8 cellular contexts compared by ENCODE assay signal in the genomic region with DNA sequence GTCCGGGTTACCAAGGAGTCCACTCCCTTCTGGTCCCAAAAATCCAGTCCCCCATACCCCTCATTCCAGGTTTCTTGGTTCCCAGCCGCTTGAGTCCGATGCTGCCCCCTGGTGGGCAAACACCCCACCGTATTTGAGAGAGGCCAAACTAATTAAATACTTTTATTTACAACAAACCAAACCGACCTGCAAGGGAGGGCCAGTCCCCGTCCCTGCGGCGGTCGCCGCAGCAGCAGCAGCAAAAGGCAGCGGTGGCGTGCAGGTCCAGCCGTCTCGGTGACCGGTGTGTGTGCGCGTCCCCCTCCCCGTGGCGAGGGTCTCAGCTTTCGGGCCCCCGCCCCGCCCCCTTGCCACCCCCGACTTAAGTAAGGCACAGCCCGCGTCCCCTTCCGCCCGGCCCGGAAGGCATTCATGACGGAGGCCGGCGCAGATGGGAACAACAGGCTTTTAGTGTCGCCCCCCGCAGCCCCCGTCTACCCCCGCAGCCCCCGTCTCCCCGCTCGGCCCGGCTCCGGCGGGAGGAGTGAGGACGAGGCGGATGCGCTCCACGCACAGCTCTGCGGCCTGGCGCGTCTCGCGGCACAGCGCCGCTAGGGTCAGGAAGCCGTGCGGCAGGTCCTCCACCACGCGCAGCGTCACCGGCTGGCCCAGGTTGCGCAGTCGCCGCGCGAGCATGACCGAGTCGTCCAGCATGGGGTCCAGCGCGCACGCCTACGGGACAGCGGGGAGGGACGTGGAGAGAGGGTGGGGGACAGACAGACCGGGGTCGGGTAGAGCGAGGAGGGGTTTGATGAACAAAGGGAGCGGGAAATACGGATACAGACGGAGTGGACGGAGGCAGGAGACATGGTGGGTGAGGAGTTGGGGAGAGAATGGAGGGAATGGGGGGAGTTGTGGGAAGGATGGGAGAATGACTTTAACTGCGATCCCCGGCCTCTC. TPM values are rescaled to one million over a fixed set of nuclear protein-coding genes. Genes with fewer than 3 reads are reported as not detected.
A peak's percentile ranks its signal among the peaks of the same experiment; 100 is the strongest.
DNase-seq lines count a peak whose midpoint lies in the region; ATAC-seq, FAIRE-seq and TF ChIP-seq lines count a peak whose summit lies in the region.

No MANE protein-coding gene starts in this region.

- CTCF ChIA-PET in activated CD8-positive, alpha-beta memory T cell treated with anti-CD3 and anti-CD28 coated beads, Interleukin-2, amount 10 ng/mL, durations not matched to agents 7 days and 5 days (lab: Charles Lee): interaction anchor here (0.8 to 5.9 kb wide), 11 partner anchors 9 to 293 kb away, joined by 3 to 29 read pairs (median 6); partner anchors contain the start of gene CEACAM1

- peak overlapping the region; percentile 57 for H3K27ac ChIP-seq in mesodermal cell (ENCODE audit: low read depth, low read length, severe bottlenecking)

- no peak for TF ChIP-seq POLR2A in H54 (IDR thresholded peaks at IDR 0.05; ENCODE audit: low read depth, low read length)

- H3K9me3 Mint-ChIP-seq in activated CD8-positive, alpha-beta memory T cell treated with anti-CD3 and anti-CD28 coated beads, Interleukin-2, amount 10 ng/mL, durations not matched to agents 7 days and 5 days (ENCODE audit: low read depth): no peaks in the 10 kb centered on the region

- no peaks in the 10 kb centered on the region for H3K9me3 ChIP-seq in endocrine pancreas (ENCODE audit: control insufficient read depth, low read length)
- no peaks in the 10 kb centered on the region for H3K9me3 ChIP-seq in mesodermal cell (ENCODE audit: control insufficient read depth, low read length)

- no peak for FAIRE-seq in H54 (lab: Jason Lieb, UNC)

- H3K4me3 ChIP-seq in endocrine pancreas (ENCODE audit: control insufficient read depth, insufficient read depth, low read length) (no peak overlapping the region), mesodermal cell (ENCODE audit: extremely low read depth, insufficient read depth, low read length, poor library complexity, severe bottlenecking) (peak overlapping the region; percentile 51)

- peak; percentile 52 for ATAC-seq in activated CD8-positive, alpha-beta memory T cell treated with anti-CD3 and anti-CD28 coated beads, Interleukin-2, amount 10 ng/mL, durations not matched to agents 7 days and 5 days
- no peak for ATAC-seq in HG03457 (IDR thresholded peaks at IDR 0.05; ENCODE audit: unreplicated experiment)

- peak overlapping the region; percentile 42 for H3K27ac Mint-ChIP-seq in activated CD8-positive, alpha-beta memory T cell treated with anti-CD3 and anti-CD28 coated beads, Interleukin-2, amount 10 ng/mL, durations not matched to agents 7 days and 5 days

- TF ChIP-seq CTCF in AG09319 (IDR thresholded peaks at IDR 0.05; ENCODE audit: low read depth, low read length): peak; percentile 77

- no peaks in the 10 kb centered on the region for H3K4me1 ChIP-seq in endocrine pancreas (ENCODE audit: control insufficient read depth, insufficient read depth, low read length)
- H3K4me1 ChIP-seq in mesodermal cell (ENCODE audit: control insufficient read depth, insufficient read depth, low read length, poor library complexity, severe bottlenecking): peaks cover 9% of the 10 kb centered on the region

- H3K4me3 Mint-ChIP-seq in activated CD8-positive, alpha-beta memory T cell treated with anti-CD3 and anti-CD28 coated beads, Interleukin-2, amount 10 ng/mL, durations not matched to agents 7 days and 5 days: peak overlapping the region; percentile 65

- H3K27me3 ChIP-seq in endocrine pancreas (ENCODE audit: control insufficient read depth, insufficient read depth, low read length): no peaks in the 10 kb centered on the region

- no peak for DNase-seq in AG09319 (ENCODE audit: extremely low read depth, low read depth)
- DNase-seq in H54 (ENCODE audit: insufficient read length, low spot score): peak; percentile 71
- DNase-seq in NCI-H82 treated with DMSO at 0.1 percent for 48 hours (lab: John Stamatoyannopoulos, UW; ENCODE audit: unreplicated experiment): peak; percentile 67
- DNase-seq in activated CD8-positive, alpha-beta memory T cell treated with anti-CD3 and anti-CD28 coated beads, Interleukin-2, amount 10 ng/mL, durations not matched to agents 7 days and 5 days: peak; percentile 81
- DNase-seq in stimulated activated CD8-positive, alpha-beta memory T cell treated with anti-CD3 and anti-CD28 coated beads, Interleukin-15, amount 100 ng/mL, for 1 hour (ENCODE audit: low read depth): peak; percentile 58

- peaks cover 19% of the 10 kb centered on the region for H3K36me3 Mint-ChIP-seq in activated CD8-positive, alpha-beta memory T cell treated with anti-CD3 and anti-CD28 coated beads, Interleukin-2, amount 10 ng/mL, durations not matched to agents 7 days and 5 days

- peaks cover 29% of the 10 kb centered on the region for H3K4me1 Mint-ChIP-seq in activated CD8-positive, alpha-beta memory T cell treated with anti-CD3 and anti-CD28 coated beads, Interleukin-2, amount 10 ng/mL, durations not matched to agents 7 days and 5 days

- H3K36me3 ChIP-seq in endocrine pancreas (ENCODE audit: control insufficient read depth, insufficient read depth, low read length) (no peaks in the 10 kb centered on the region), mesodermal cell (ENCODE audit: control insufficient read depth, insufficient read depth, low read length) (peaks cover 4% of the 10 kb centered on the region)

- H3K9ac ChIP-seq in endocrine pancreas (ENCODE audit: control insufficient read depth, insufficient read depth, low read length): peak overlapping the region; percentile 47

- H3K27me3 Mint-ChIP-seq in activated CD8-positive, alpha-beta memory T cell treated with anti-CD3 and anti-CD28 coated beads, Interleukin-2, amount 10 ng/mL, durations not matched to agents 7 days and 5 days: no peaks in the 10 kb centered on the region

- WGBS in mesodermal cell (ENCODE audit: insufficient coverage in 2 of 2), 2 experiments: 0 to 1% methylated on average over 44 to 50 of the region's 80 CpGs

RNA-seq across cellular contexts. Expression of gene CNFN, which starts 11.5 kb away (rescaled TPM):
- total RNA-seq in activated CD8-positive, alpha-beta memory T cell treated with anti-CD3 and anti-CD28 coated beads, Interleukin-2, amount 10 ng/mL, durations not matched to agents 7 days and 5 days: not detected
- polyA plus RNA-seq in mesodermal cell (2013, experiment 1 of 2): 7.4 TPM
- 7.9 TPM for polyA plus RNA-seq in mesodermal cell (2013, experiment 2 of 2)

RNA-seq across cellular contexts. Expression of gene LIPE, which starts 25.6 kb away (rescaled TPM):
- total RNA-seq in activated CD8-positive, alpha-beta memory T cell treated with anti-CD3 and anti-CD28 coated beads, Interleukin-2, amount 10 ng/mL, durations not matched to agents 7 days and 5 days: 10 to 100 TPM; 41.5 to 44.6 TPM
- polyA plus RNA-seq in mesodermal cell (2013, experiment 1 of 2): 5.0 TPM
- polyA plus RNA-seq in mesodermal cell (2013, experiment 2 of 2): 3.7 TPM

RNA-seq across cellular contexts. Expression of gene CXCL17, which starts 41.1 kb away (rescaled TPM):
- total RNA-seq in activated CD8-positive, alpha-beta memory T cell treated with anti-CD3 and anti-CD28 coated beads, Interleukin-2, amount 10 ng/mL, durations not matched to agents 7 days and 5 days: not detected
- polyA plus RNA-seq in mesodermal cell (2013, experiment 1 of 2): not detected
- not detected for polyA plus RNA-seq in mesodermal cell (2013, experiment 2 of 2)
